ENCODE assay signal across 37 cellular contexts in the genomic region with DNA sequence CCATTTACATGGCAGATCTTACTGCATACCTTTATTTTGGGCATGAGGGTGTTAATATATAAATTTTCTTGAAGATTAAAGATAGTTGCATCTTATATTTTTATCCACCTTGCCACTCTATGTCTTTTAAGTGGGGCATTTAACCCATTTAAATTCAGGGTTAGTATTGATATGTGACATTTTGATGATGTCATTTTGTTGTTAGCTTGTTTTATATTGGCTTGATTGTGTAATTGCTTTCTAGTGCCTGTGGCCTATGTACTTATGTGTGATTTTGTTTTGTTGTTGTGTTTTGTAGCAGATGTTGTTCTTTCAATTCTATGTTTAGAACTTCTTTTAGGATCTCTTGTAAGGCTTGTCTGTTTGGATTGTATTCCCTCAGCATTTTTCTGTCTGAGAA.
DNase-seq lines count a peak whose midpoint lies in the region; ATAC-seq, FAIRE-seq and TF ChIP-seq lines count a peak whose summit lies in the region.
"Had no signal": no experiment of that assay in that cellular context is flagged by ENCODE, and none has a peak within 500 bp of the region (broad histone marks: within the 10 kb centered on the region; RNA-seq: fewer than 3 reads in every experiment).

No MANE protein-coding gene starts in this region.

- H3K36me3 ChIP-seq in HepG2 (replicated peaks in 1 of 2; ENCODE audit: control insufficient read depth in 1 of 2, insufficient read depth in 2 of 2, low read length in 2 of 2) (no peaks in the 10 kb centered on the region), right lobe of liver (no peaks in the 10 kb centered on the region), HEK293 (ENCODE audit: control insufficient read depth in 2 of 2, insufficient read depth in 1 of 2, low read length in 2 of 2) (no peaks in the 10 kb centered on the region), Karpas-422 (ENCODE audit: insufficient read depth, low read length) (no peaks in the 10 kb centered on the region), sigmoid colon (no peaks in the 10 kb centered on the region)
- H3K36me3 ChIP-seq: BE2C; BLaER1; BLaER1 treated with 17β-estradiol and CSF1 and Interleukin-3, amounts not matched to agents 10 nM and 100 nM had no signal

- H3K27me3 Mint-ChIP-seq in neural crest cell (ENCODE audit: low read depth) = no peaks in the 10 kb centered on the region
- H3K27me3 Mint-ChIP-seq in activated CD4-positive, alpha-beta T cell treated with anti-CD3 and anti-CD28 coated beads, Interleukin-2, amount 10 ng/mL, durations not matched to agents 7 days and 5 days = no peaks in the 10 kb centered on the region
- H3K27me3 Mint-ChIP-seq: B cell; CD4-positive, alpha-beta memory T cell; CD4-positive, alpha-beta T cell; CD4-positive, CD25-positive, alpha-beta regulatory T cell; CD8-positive, alpha-beta memory T cell had no signal

- H3K9me3 Mint-ChIP-seq in neural crest cell = peaks cover 9% of the 10 kb centered on the region
- H3K9me3 Mint-ChIP-seq in activated CD4-positive, alpha-beta T cell treated with anti-CD3 and anti-CD28 coated beads, Interleukin-2, amount 10 ng/mL, durations not matched to agents 7 days and 5 days = peaks cover 14% of the 10 kb centered on the region

- no peak for ATAC-seq in HepG2
- ATAC-seq in right lobe of liver = no peak
- ATAC-seq: A549; CD8-positive, alpha-beta T cell had no signal

- no peaks in the 10 kb centered on the region for H3K9me2 ChIP-seq in Karpas-422 (replicated peaks; ENCODE audit: insufficient read depth, low read length)

- no TSS peak for BruUV-seq in HepG2 (replicated peaks; lab: Mats Ljungman, UMichigan)

- CTCF ChIA-PET in HepG2 (lab: Yijun Ruan, JAX; ENCODE audit: low intra/inter-chr PET ratio, low total read pairs) (no interaction called here), HEK293 (lab: Yijun Ruan, JAX) (no interaction called here)
- CTCF ChIA-PET in activated CD4-positive, alpha-beta T cell treated with anti-CD3 and anti-CD28 coated beads, Interleukin-2, amount 10 ng/mL, durations not matched to agents 7 days and 5 days (lab: Charles Lee) = no interaction called here

- TF ChIP-seq CTCF in HepG2 (CRISPR knock-in tag; IDR thresholded peaks at IDR 0.05) = no peak
- no peak for TF ChIP-seq CTCF in right lobe of liver (IDR thresholded peaks at IDR 0.05)
- no peak for TF ChIP-seq CTCF in HEK293 (tag by site-specific recombination; IDR thresholded peaks at IDR 0.05)
- TF ChIP-seq CTCF in neural crest cell (conservative IDR thresholded peaks at IDR 0.05) = no peak
- no peak for TF ChIP-seq CTCF in sigmoid colon (IDR thresholded peaks at IDR 0.05)

- H3K4me3 ChIP-seq in HepG2 (replicated peaks in 1 of 3; ENCODE audit: insufficient read depth in 1 of 3, low read depth in 2 of 3, low read length in 3 of 3) (no peak overlapping the region), right lobe of liver (no peak overlapping the region), HEK293 (ENCODE audit: low read depth, low read length) (no peak overlapping the region), Karpas-422 (ENCODE audit: low read length) (no peak overlapping the region), sigmoid colon (no peak overlapping the region)
- H3K4me3 ChIP-seq: A549; BLaER1; BLaER1 treated with 17β-estradiol and CSF1 and Interleukin-3, amounts not matched to agents 10 nM and 100 nM had no signal

- intact Hi-C loops in HepG2 (cut with micrococcal nuclease; ENCODE audit: unreplicated experiment) = no loop called here
- intact Hi-C loops in right lobe of liver (cut with DNase I) = no loop called here
- intact Hi-C loops in sigmoid colon (cut with DNase I) = no loop called here

- no peaks in the 10 kb centered on the region for H3K4me1 Mint-ChIP-seq in neural crest cell
- no peaks in the 10 kb centered on the region for H3K4me1 Mint-ChIP-seq in activated CD4-positive, alpha-beta T cell treated with anti-CD3 and anti-CD28 coated beads, Interleukin-2, amount 10 ng/mL, durations not matched to agents 7 days and 5 days
- H3K4me1 Mint-ChIP-seq: B cell; CD14-positive monocyte; CD4-positive, alpha-beta memory T cell; CD4-positive, CD25-positive, alpha-beta regulatory T cell; CD8-positive, alpha-beta memory T cell had no signal

- H3K4me3 Mint-ChIP-seq in neural crest cell = no peak overlapping the region
- no peak overlapping the region for H3K4me3 Mint-ChIP-seq in activated CD4-positive, alpha-beta T cell treated with anti-CD3 and anti-CD28 coated beads, Interleukin-2, amount 10 ng/mL, durations not matched to agents 7 days and 5 days
- H3K4me3 Mint-ChIP-seq: B cell; CD14-positive monocyte; CD4-positive, alpha-beta memory T cell; CD4-positive, alpha-beta T cell; CD4-positive, CD25-positive, alpha-beta regulatory T cell; CD8-positive, alpha-beta memory T cell; CD8-positive, alpha-beta T cell had no signal

- no peak for TF ChIP-seq RAD21 in HepG2 (CRISPR knock-in tag; IDR thresholded peaks at IDR 0.05)

- H3K4me1 ChIP-seq in HepG2 (ENCODE audit: insufficient read depth, low read length) = no peaks in the 10 kb centered on the region
- H3K4me1 ChIP-seq in right lobe of liver = no peaks in the 10 kb centered on the region
- no peaks in the 10 kb centered on the region for H3K4me1 ChIP-seq in HEK293 (ENCODE audit: control insufficient read depth, insufficient read depth, low read length)
- H3K4me1 ChIP-seq in Karpas-422 (ENCODE audit: low read length) = no peaks in the 10 kb centered on the region
- H3K4me1 ChIP-seq in sigmoid colon = no peaks in the 10 kb centered on the region
- H3K4me1 ChIP-seq: A549; BE2C; BLaER1; BLaER1 treated with 17β-estradiol and CSF1 and Interleukin-3, amounts not matched to agents 10 nM and 100 nM; Caco-2 had no signal

- no peaks in the 10 kb centered on the region for H3K36me3 Mint-ChIP-seq in neural crest cell (ENCODE audit: low read depth)
- H3K36me3 Mint-ChIP-seq in activated CD4-positive, alpha-beta T cell treated with anti-CD3 and anti-CD28 coated beads, Interleukin-2, amount 10 ng/mL, durations not matched to agents 7 days and 5 days (ENCODE audit: low read depth) = no peaks in the 10 kb centered on the region
- H3K36me3 Mint-ChIP-seq: CD14-positive monocyte; CD4-positive, alpha-beta memory T cell; CD4-positive, CD25-positive, alpha-beta regulatory T cell; CD8-positive, alpha-beta memory T cell; CD8-positive, alpha-beta T cell had no signal

- DNase-seq in HepG2 (ENCODE audit: low spot score) (no peak), right lobe of liver (no peak), Karpas-422 (peak; percentile 11), neural crest cell (ENCODE audit: low read depth, low spot score) (no peak), GF-D8 (lab: John Stamatoyannopoulos, UW) (no peak), sigmoid colon (no peak)
- DNase-seq in activated CD4-positive, alpha-beta T cell treated with anti-CD3 and anti-CD28 coated beads, Interleukin-2, amount 10 ng/mL, durations not matched to agents 7 days and 5 days = no peak
- DNase-seq: 8988T; ACHN; AML-193; BE2C; C1 segment of cervical spinal cord; Caco-2; Calu3; CD4-positive, alpha-beta memory T cell; CD4-positive, alpha-beta T cell; CD4-positive, CD25-positive, alpha-beta regulatory T cell; CD8-positive, alpha-beta memory T cell; CD8-positive, alpha-beta T cell; COR-L47; DMS 273 treated with DMSO at 0.1 percent for 48 hours; DMS153; DMS53; DMS79; DMS79 treated with DMSO at 0.1 percent for 48 hours; DND-41; EL had no signal

- H3K9ac ChIP-seq in HepG2 (ENCODE audit: insufficient read depth, low read depth, low read length) = no peak overlapping the region
- H3K9ac ChIP-seq in Karpas-422 (ENCODE audit: low read length) = no peak overlapping the region
- H3K9ac ChIP-seq: BLaER1; BLaER1 treated with 17β-estradiol and CSF1 and Interleukin-3, amounts not matched to agents 10 nM and 100 nM had no signal

- H3K9me3 ChIP-seq in HepG2 (ENCODE audit: low read length) (no peaks in the 10 kb centered on the region), right lobe of liver (peaks cover 0 to 3% (median 0%) of the 10 kb centered on the region in 4 donors), HEK293 (ENCODE audit: control insufficient read depth, insufficient read depth, low read depth, low read length) (no peaks in the 10 kb centered on the region), Karpas-422 (ENCODE audit: low read length) (peaks cover 6% of the 10 kb centered on the region), sigmoid colon (peaks cover 0 to 2% (median 0%) of the 10 kb centered on the region in 4 donors)
- H3K9me3 ChIP-seq: BE2C, BLaER1, Caco-2 had no signal

- in situ Hi-C loops in HepG2 (cut with HindIII; ENCODE audit: extremely low pct_ligation_motif_present, low pct_unique_long_range_greater_than_20kb) = no loop called here

- H3K27ac ChIP-seq in HepG2 (ENCODE audit: extremely low read length, insufficient read depth, low read length) = no peak overlapping the region
- no peak overlapping the region for H3K27ac ChIP-seq in right lobe of liver
- no peak overlapping the region for H3K27ac ChIP-seq in HEK293 (ENCODE audit: extremely low read depth, low read depth, low read length)
- H3K27ac ChIP-seq in Karpas-422 (ENCODE audit: low read length) = no peak overlapping the region
- no peak overlapping the region for H3K27ac ChIP-seq in sigmoid colon
- H3K27ac ChIP-seq: 22Rv1; A549; BLaER1; BLaER1 treated with 17β-estradiol and CSF1 and Interleukin-3, amounts not matched to agents 10 nM and 100 nM; C4-2B had no signal

- peak overlapping the region; percentile 28 for H3K27ac Mint-ChIP-seq in neural crest cell (ENCODE audit: unreplicated experiment)
- no peak overlapping the region for H3K27ac Mint-ChIP-seq in activated CD4-positive, alpha-beta T cell treated with anti-CD3 and anti-CD28 coated beads, Interleukin-2, amount 10 ng/mL, durations not matched to agents 7 days and 5 days
- H3K27ac Mint-ChIP-seq: B cell; CD14-positive monocyte; CD4-positive, alpha-beta memory T cell; CD4-positive, alpha-beta T cell; CD4-positive, CD25-positive, alpha-beta regulatory T cell; CD8-positive, alpha-beta memory T cell; CD8-positive, alpha-beta T cell had no signal

- TF ChIP-seq POLR2A in HepG2 (IDR thresholded peaks at IDR 0.05; ENCODE audit: insufficient read depth in 1 of 2, low read depth in 2 of 2, low read length in 2 of 2) (no peak), right lobe of liver (IDR thresholded peaks at IDR 0.05) (no peak), sigmoid colon (IDR thresholded peaks at IDR 0.05) (no peak)

- no peaks in the 10 kb centered on the region for H3K27me3 ChIP-seq in HepG2 (ENCODE audit: control insufficient read depth in 1 of 2, insufficient read depth in 2 of 2, low read length in 2 of 2)
- H3K27me3 ChIP-seq in right lobe of liver = no peaks in the 10 kb centered on the region
- H3K27me3 ChIP-seq in Karpas-422 (ENCODE audit: low read length) = no peaks in the 10 kb centered on the region
- H3K27me3 ChIP-seq in sigmoid colon = no peaks in the 10 kb centered on the region
- H3K27me3 ChIP-seq: BE2C; BLaER1; BLaER1 treated with 17β-estradiol and CSF1 and Interleukin-3, amounts not matched to agents 10 nM and 100 nM had no signal

- H3K79me2 ChIP-seq in HepG2 (ENCODE audit: insufficient read depth, low read length) = no peaks in the 10 kb centered on the region
- H3K79me2 ChIP-seq in Karpas-422 (ENCODE audit: low read length) = no peaks in the 10 kb centered on the region

- FAIRE-seq in HepG2 (lab: Jason Lieb, UNC) = no peak
- FAIRE-seq: A204.1, A549, D721Med had no signal

- H4K20me1 ChIP-seq in HepG2 (ENCODE audit: insufficient read depth, low read length) = no peaks in the 10 kb centered on the region
- H4K20me1 ChIP-seq in Karpas-422 (ENCODE audit: insufficient read depth, low read depth, low read length) = no peaks in the 10 kb centered on the region
- H4K20me1 ChIP-seq: BLaER1; BLaER1 treated with 17β-estradiol and CSF1 and Interleukin-3, amounts not matched to agents 10 nM and 100 nM had no signal

- POLR2A ChIA-PET in HepG2 (lab: Yijun Ruan, JAX) (no interaction called here), HEK293 (lab: Yijun Ruan, JAX) (no interaction called here)
- POLR2A ChIA-PET in activated CD4-positive, alpha-beta T cell treated with anti-CD3 and anti-CD28 coated beads, Interleukin-2, amount 10 ng/mL, durations not matched to agents 7 days and 5 days (lab: Charles Lee) = no interaction called here

- H3K4me2 ChIP-seq in HepG2 (ENCODE audit: low read depth, low read length) = no peak overlapping the region
- H3K4me2 ChIP-seq in Karpas-422 (ENCODE audit: low read depth, low read length, poor library complexity, severe bottlenecking) = no peak overlapping the region
- H3K4me2 ChIP-seq: A549; BLaER1; BLaER1 treated with 17β-estradiol and CSF1 and Interleukin-3, amounts not matched to agents 10 nM and 100 nM had no signal

- H2AFZ ChIP-seq in HepG2 (ENCODE audit: low read length) = no peak overlapping the region
- no peak overlapping the region for H2AFZ ChIP-seq in Karpas-422 (ENCODE audit: low read length)

- no peak for TF ChIP-seq EP300 in HepG2 (IDR thresholded peaks at IDR 0.05; ENCODE audit: low read depth in 2 of 2, low read length in 2 of 2)
- no peak for TF ChIP-seq EP300 in HepG2 (CRISPR knock-in tag; IDR thresholded peaks at IDR 0.05; ENCODE audit: borderline replicate concordance)
- TF ChIP-seq EP300 in sigmoid colon (IDR thresholded peaks at IDR 0.05) = no peak
